29 cellular contexts compared by ENCODE assay signal in genomic region chr3:191340976-191341375, GRCh38. TPM values are rescaled to one million over a fixed set of nuclear protein-coding genes. Genes with fewer than 3 reads are reported as not detected.
DNase-seq lines count a peak whose midpoint lies in the region; ATAC-seq and TF ChIP-seq lines count a peak whose summit lies in the region.
"Had no signal": no experiment of that assay in that cellular context is flagged by ENCODE, and none has a peak within 500 bp of the region (broad histone marks: within the 10 kb centered on the region; RNA-seq: fewer than 3 reads in every experiment).

No MANE protein-coding gene starts in this region.

- H3K9me3 Mint-ChIP-seq in progenitor cell of endocrine pancreas (ENCODE audit: low read depth), result no peaks in the 10 kb centered on the region
- H3K9me3 Mint-ChIP-seq: activated CD4-positive, alpha-beta memory T cell treated with anti-CD3 and anti-CD28 coated beads, Interleukin-2, amount 10 ng/mL, durations not matched to agents 7 days and 5 days; activated naive CD8-positive, alpha-beta T cell treated with anti-CD3 and anti-CD28 coated beads, Interleukin-2, amount 50 U/mL, for 24 hours; nephron; T-cell had no signal

- no peak overlapping the region for H3K4me3 Mint-ChIP-seq in progenitor cell of endocrine pancreas (ENCODE audit: low read depth)
- H3K4me3 Mint-ChIP-seq: activated CD4-positive, alpha-beta memory T cell treated with anti-CD3 and anti-CD28 coated beads, Interleukin-2, amount 10 ng/mL, durations not matched to agents 7 days and 5 days; activated naive CD8-positive, alpha-beta T cell treated with anti-CD3 and anti-CD28 coated beads, Interleukin-2, amount 50 U/mL, for 24 hours; nephron; T-cell had no signal

- peaks cover 35% of the 10 kb centered on the region for H3K4me1 Mint-ChIP-seq in progenitor cell of endocrine pancreas (ENCODE audit: low read depth)

- TF ChIP-seq CTCF in progenitor cell of endocrine pancreas (IDR thresholded peaks at IDR 0.05; ENCODE audit: unreplicated experiment), result no peak

- DNase-seq in progenitor cell of endocrine pancreas (ENCODE audit: low spot score, unreplicated experiment), result no peak
- DNase-seq in NCI-H446 treated with DMSO at 0.1 percent for 48 hours (lab: John Stamatoyannopoulos, UW), result no peak
- DNase-seq in OCI-M2 (lab: John Stamatoyannopoulos, UW; ENCODE audit: unreplicated experiment), result no peak
- no peak for DNase-seq in NCI-H1105 (lab: John Stamatoyannopoulos, UW)
- DNase-seq: activated CD4-positive, alpha-beta memory T cell treated with anti-CD3 and anti-CD28 coated beads, Interleukin-2, amount 10 ng/mL, durations not matched to agents 7 days and 5 days; activated gamma-delta T cell; activated naive CD8-positive, alpha-beta T cell treated with anti-CD3 and anti-CD28 coated beads, Interleukin-2, amount 50 U/mL, for 24 hours; activated T-cell treated with anti-CD3 and anti-CD28 coated beads, Interleukin-2, amount 50 U/mL, for 1 hour; Caco-2; cerebellar nuclear complex; glutamatergic neuron; kidney; MG63; mucosa of descending colon; NCI-H1436 treated with DMSO at 0.1 percent for 48 hours; NCI-H510A; ovary; spleen; stimulated activated CD4-positive, alpha-beta T cell treated with anti-CD3 and anti-CD28 coated beads, Interleukin-4, amount 100 ng/mL, for 1 hour; stimulated activated naive CD4-positive, alpha-beta T cell; T-cell; thyroid gland had no signal

- ATAC-seq in GM19395 (IDR thresholded peaks at IDR 0.05; ENCODE audit: unreplicated experiment), result peak; percentile 38
- peak; percentile 32 for ATAC-seq in HG02678 (IDR thresholded peaks at IDR 0.05; ENCODE audit: unreplicated experiment)
- peak; percentile 33 for ATAC-seq in HG03432 (IDR thresholded peaks at IDR 0.05; ENCODE audit: unreplicated experiment)
- ATAC-seq in GM18868 (IDR thresholded peaks at IDR 0.05; ENCODE audit: unreplicated experiment), result no peak
- ATAC-seq: activated naive CD8-positive, alpha-beta T cell treated with anti-CD3 and anti-CD28 coated beads, Interleukin-2, amount 50 U/mL, for 24 hours; K562; mucosa of descending colon; T-cell had no signal

- no peaks in the 10 kb centered on the region for H3K27me3 Mint-ChIP-seq in progenitor cell of endocrine pancreas
- H3K27me3 Mint-ChIP-seq: activated CD4-positive, alpha-beta memory T cell treated with anti-CD3 and anti-CD28 coated beads, Interleukin-2, amount 10 ng/mL, durations not matched to agents 7 days and 5 days; activated naive CD8-positive, alpha-beta T cell treated with anti-CD3 and anti-CD28 coated beads, Interleukin-2, amount 50 U/mL, for 24 hours; T-cell had no signal

- peak overlapping the region; percentile 25 for H3K27ac Mint-ChIP-seq in progenitor cell of endocrine pancreas
- H3K27ac Mint-ChIP-seq: activated CD4-positive, alpha-beta memory T cell treated with anti-CD3 and anti-CD28 coated beads, Interleukin-2, amount 10 ng/mL, durations not matched to agents 7 days and 5 days; activated naive CD8-positive, alpha-beta T cell treated with anti-CD3 and anti-CD28 coated beads, Interleukin-2, amount 50 U/mL, for 24 hours; nephron; T-cell had no signal

- H3K36me3 Mint-ChIP-seq in progenitor cell of endocrine pancreas (ENCODE audit: insufficient read depth), result no peaks in the 10 kb centered on the region
- H3K36me3 Mint-ChIP-seq: T-cell had no signal

RNA-seq across cellular contexts. Expression of gene UTS2B, which starts 10.7 kb away (rescaled TPM):
- 0.62 TPM in 1 of 2 replicates, not detected in the other for total RNA-seq in progenitor cell of endocrine pancreas
- total RNA-seq: activated CD4-positive, alpha-beta memory T cell treated with anti-CD3 and anti-CD28 coated beads, Interleukin-2, amount 10 ng/mL, durations not matched to agents 7 days and 5 days; K562; lower leg skin had no signal

RNA-seq across cellular contexts. Expression of gene CCDC50, which starts 11.8 kb away (rescaled TPM):
- total RNA-seq in progenitor cell of endocrine pancreas, result 65.5 and 66.3 TPM in 2 replicates
